10 cellular contexts compared by ENCODE assay signal in the genomic region with DNA sequence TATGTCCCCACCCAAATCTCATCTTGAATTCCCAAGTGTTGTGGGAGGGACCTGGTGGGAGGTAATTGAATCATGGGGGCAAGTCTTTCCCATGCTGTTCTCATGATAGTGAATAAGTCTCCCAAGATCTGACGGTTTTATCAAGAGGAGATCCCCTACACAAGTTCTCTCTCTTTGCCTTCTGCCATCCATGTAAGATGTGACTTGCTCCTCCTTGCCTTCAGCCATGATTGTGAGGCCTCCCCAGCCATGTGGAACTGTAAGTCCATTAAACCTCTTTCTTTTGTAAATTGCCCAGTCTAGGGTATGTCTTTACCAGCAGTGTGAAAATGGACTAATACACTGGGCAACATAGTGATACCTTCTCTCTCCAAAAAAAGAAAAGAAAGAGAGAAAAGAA. TPM values are rescaled to one million over a fixed set of nuclear protein-coding genes. Genes with fewer than 3 reads are reported as not detected.
DNase-seq lines count a peak whose midpoint lies in the region; ATAC-seq, FAIRE-seq and TF ChIP-seq lines count a peak whose summit lies in the region.
"Not testable (repeated sequence)": the region's sequence is repeated elsewhere in the genome, so short reads cannot be mapped to it uniquely, and the experiment has no call there.
"Had no signal": no experiment of that assay in that cellular context is flagged by ENCODE, and none has a peak within 500 bp of the region (broad histone marks: within the 10 kb centered on the region; RNA-seq: fewer than 3 reads in every experiment).

No MANE protein-coding gene starts in this region.

- H3K9me3 ChIP-seq in K562 (replicated peaks; ENCODE audit: control insufficient read depth, insufficient read depth, low read depth, low read length), result not testable (repeated sequence)

- not testable (repeated sequence) for H3K4me1 ChIP-seq in K562 (replicated peaks in 1 of 2; ENCODE audit: control insufficient read depth in 2 of 2, insufficient read depth in 2 of 2, low read length in 2 of 2)

- not testable (repeated sequence) for BruUV-seq in K562 (replicated peaks; lab: Mats Ljungman, UMichigan)

- not testable (repeated sequence) for H2AFZ ChIP-seq in K562 (ENCODE audit: low read depth, low read length)

- not testable (repeated sequence) for TF ChIP-seq EP300 in K562 (IDR thresholded peaks at IDR 0.05; ENCODE audit: low read length)

- peaks cover 76% of the 10 kb centered on the region for H3K36me3 ChIP-seq in K562 (ENCODE audit: control insufficient read depth, insufficient read depth, low read length)

- not testable (repeated sequence) for H3K4me3 Mint-ChIP-seq in activated CD8-positive, alpha-beta T cell treated with anti-CD3 and anti-CD28 coated beads, Interleukin-2, amount 10 ng/mL, durations not matched to agents 7 days and 5 days; activated T-cell treated with anti-CD3 and anti-CD28 coated beads, Interleukin-2, amount 50 U/mL, for 72 hours; stimulated activated memory B cell treated with anti-CD40 and anti-IgM and Interleukin-4, amounts not matched to agents 10 μg/mL and 1 μg/mL and 100 μg/mL, for 72 hours
- peak overlapping the region; percentile 53 for H3K4me3 Mint-ChIP-seq in endothelial cell (ENCODE audit: unreplicated experiment)

- TF ChIP-seq RAD21 in K562 (CRISPR knock-in tag; conservative IDR thresholded peaks at IDR 0.05 in 1 of 2, IDR thresholded peaks at IDR 0.05 in 1 of 2), result not testable (repeated sequence)

- in situ Hi-C loops in K562 (cut with MboI), result not testable (repeated sequence)

- H3K27ac Mint-ChIP-seq in activated CD8-positive, alpha-beta T cell treated with anti-CD3 and anti-CD28 coated beads, Interleukin-2, amount 10 ng/mL, durations not matched to agents 7 days and 5 days, result peak overlapping the region; percentile 46
- H3K27ac Mint-ChIP-seq in activated T-cell treated with anti-CD3 and anti-CD28 coated beads, Interleukin-2, amount 50 U/mL, for 72 hours, result peak overlapping the region; percentile 79
- H3K27ac Mint-ChIP-seq in endothelial cell (ENCODE audit: unreplicated experiment), result not testable (repeated sequence)
- H3K27ac Mint-ChIP-seq in stimulated activated memory B cell treated with anti-CD40 and anti-IgM and Interleukin-4, amounts not matched to agents 10 μg/mL and 1 μg/mL and 100 μg/mL, for 72 hours, result peak overlapping the region; percentile 75

- not testable (repeated sequence) for ATAC-seq in activated CD8-positive, alpha-beta T cell treated with anti-CD3 and anti-CD28 coated beads, Interleukin-2, amount 10 ng/mL, durations not matched to agents 7 days and 5 days; activated T-cell treated with anti-CD3 and anti-CD28 coated beads, Interleukin-2, amount 50 U/mL, for 72 hours (replicated peaks in 1 of 2); K562; stimulated activated memory B cell treated with anti-CD40 and anti-IgM and Interleukin-4, amounts not matched to agents 10 μg/mL and 1 μg/mL and 100 μg/mL, for 72 hours

- CTCF ChIA-PET in activated CD8-positive, alpha-beta T cell treated with anti-CD3 and anti-CD28 coated beads, Interleukin-2, amount 10 ng/mL, durations not matched to agents 7 days and 5 days (lab: Charles Lee); K562 (lab: Yijun Ruan, JAX; ENCODE audit: low intra/inter-chr PET ratio): not testable (repeated sequence)

- H3K9me1 ChIP-seq in K562 (ENCODE audit: control insufficient read depth, insufficient read depth, low read length), result not testable (repeated sequence)

- H3K9me3 Mint-ChIP-seq in activated CD8-positive, alpha-beta T cell treated with anti-CD3 and anti-CD28 coated beads, Interleukin-2, amount 10 ng/mL, durations not matched to agents 7 days and 5 days (ENCODE audit: insufficient read depth); activated T-cell treated with anti-CD3 and anti-CD28 coated beads, Interleukin-2, amount 50 U/mL, for 72 hours; endothelial cell (ENCODE audit: unreplicated experiment); stimulated activated memory B cell treated with anti-CD40 and anti-IgM and Interleukin-4, amounts not matched to agents 10 μg/mL and 1 μg/mL and 100 μg/mL, for 72 hours: not testable (repeated sequence)

- H3K36me3 Mint-ChIP-seq in activated CD8-positive, alpha-beta T cell treated with anti-CD3 and anti-CD28 coated beads, Interleukin-2, amount 10 ng/mL, durations not matched to agents 7 days and 5 days (ENCODE audit: low read depth), result peaks cover 52% of the 10 kb centered on the region
- H3K36me3 Mint-ChIP-seq in activated T-cell treated with anti-CD3 and anti-CD28 coated beads, Interleukin-2, amount 50 U/mL, for 72 hours (ENCODE audit: insufficient read depth in 2 of 2), result peaks cover 8 to 38% of the 10 kb centered on the region in 2 donors
- peaks cover 33% of the 10 kb centered on the region for H3K36me3 Mint-ChIP-seq in endothelial cell (ENCODE audit: low read depth, unreplicated experiment)
- H3K36me3 Mint-ChIP-seq in stimulated activated memory B cell treated with anti-CD40 and anti-IgM and Interleukin-4, amounts not matched to agents 10 μg/mL and 1 μg/mL and 100 μg/mL, for 72 hours, result peaks cover 61% of the 10 kb centered on the region

- not testable (repeated sequence) for H3K27me3 Mint-ChIP-seq in activated CD8-positive, alpha-beta T cell treated with anti-CD3 and anti-CD28 coated beads, Interleukin-2, amount 10 ng/mL, durations not matched to agents 7 days and 5 days (ENCODE audit: low read depth); activated T-cell treated with anti-CD3 and anti-CD28 coated beads, Interleukin-2, amount 50 U/mL, for 72 hours (ENCODE audit: low read depth); endothelial cell (ENCODE audit: unreplicated experiment); stimulated activated memory B cell treated with anti-CD40 and anti-IgM and Interleukin-4, amounts not matched to agents 10 μg/mL and 1 μg/mL and 100 μg/mL, for 72 hours

- intact Hi-C loops in K562 (cut with micrococcal nuclease), result not testable (repeated sequence)

- TF ChIP-seq CTCF in K562 (IDR thresholded peaks at IDR 0.05 in 2 of 3, conservative IDR thresholded peaks at IDR 0.05 in 1 of 3; ENCODE audit: insufficient read depth in 2 of 3, low read depth in 1 of 3, low read length in 3 of 3); endothelial cell (IDR thresholded peaks at IDR 0.05; ENCODE audit: unreplicated experiment): not testable (repeated sequence)

- peaks cover 55% of the 10 kb centered on the region for H3K79me2 ChIP-seq in K562 (ENCODE audit: control insufficient read depth, insufficient read depth, low read length)

- H4K20me1 ChIP-seq in K562 (replicated peaks; ENCODE audit: control insufficient read depth, insufficient read depth, low read length), result not testable (repeated sequence)

- FAIRE-seq in K562 (lab: Jason Lieb, UNC), result not testable (repeated sequence)

- H3K4me3 ChIP-seq in K562, result not testable (repeated sequence)

- not testable (repeated sequence) for H3K27ac ChIP-seq in K562 (ENCODE audit: extremely low read depth, low read depth, low read length)

- H3K4me1 Mint-ChIP-seq in activated CD8-positive, alpha-beta T cell treated with anti-CD3 and anti-CD28 coated beads, Interleukin-2, amount 10 ng/mL, durations not matched to agents 7 days and 5 days (ENCODE audit: low read depth); endothelial cell (ENCODE audit: unreplicated experiment): not testable (repeated sequence)
- H3K4me1 Mint-ChIP-seq in activated T-cell treated with anti-CD3 and anti-CD28 coated beads, Interleukin-2, amount 50 U/mL, for 72 hours (ENCODE audit: low read depth), result peaks cover 32% of the 10 kb centered on the region
- peaks cover 27% of the 10 kb centered on the region for H3K4me1 Mint-ChIP-seq in stimulated activated memory B cell treated with anti-CD40 and anti-IgM and Interleukin-4, amounts not matched to agents 10 μg/mL and 1 μg/mL and 100 μg/mL, for 72 hours

- H3K9ac ChIP-seq in K562 (ENCODE audit: insufficient read depth in 1 of 2, low read depth in 2 of 2, low read length in 2 of 2), result not testable (repeated sequence)

- not testable (repeated sequence) for H3K27me3 ChIP-seq in K562 (ENCODE audit: control insufficient read depth in 2 of 2, insufficient read depth in 2 of 2, low read length in 2 of 2)

- H3K4me2 ChIP-seq in K562 (ENCODE audit: insufficient read depth, low read length), result not testable (repeated sequence)

- not testable (repeated sequence) for DNase-seq in activated CD8-positive, alpha-beta T cell treated with anti-CD3 and anti-CD28 coated beads, Interleukin-2, amount 10 ng/mL, durations not matched to agents 7 days and 5 days; activated T-cell treated with anti-CD3 and anti-CD28 coated beads, Interleukin-2, amount 50 U/mL, for 72 hours; K562 (ENCODE audit: extremely low read depth in 1 of 4, low spot score in 3 of 4); endothelial cell (ENCODE audit: low spot score)

- 100% methylated on average over 1 of the region's 1 CpG for WGBS in K562 (ENCODE audit: insufficient coverage, low coverage, missing lambda C conversion rate)

- TF ChIP-seq POLR2A in K562 (conservative IDR thresholded peaks at IDR 0.05), result not testable (repeated sequence)

- POLR2A ChIA-PET in activated CD8-positive, alpha-beta T cell treated with anti-CD3 and anti-CD28 coated beads, Interleukin-2, amount 10 ng/mL, durations not matched to agents 7 days and 5 days (lab: Charles Lee), result interaction anchor here (1.0 kb wide), 1 partner anchor 10 kb away, joined by 3 read pairs; a partner anchor contains a TSS
- POLR2A ChIA-PET in K562 (lab: Yijun Ruan, JAX), result not testable (repeated sequence)

RNA-seq across cellular contexts. Expression of a gene that starts 10.4 kb away (rescaled TPM):
- total RNA-seq in activated CD8-positive, alpha-beta T cell treated with anti-CD3 and anti-CD28 coated beads, Interleukin-2, amount 10 ng/mL, durations not matched to agents 7 days and 5 days, result 10 to 100 TPM; 34.6 to 37.7 TPM
- 10 to 100 TPM; 70.6 to 93.5 TPM for total RNA-seq in activated T-cell treated with anti-CD3 and anti-CD28 coated beads, Interleukin-2, amount 50 U/mL, for 72 hours
- 9.5 and 14.4 TPM in 2 replicates for total RNA-seq in K562 (2011; cell fraction: chromatin; rRNA removed; ENCODE audit: low replicate concordance)
- 9.0 and 9.1 TPM in 2 replicates for total RNA-seq in K562 (2011; cell fraction: nucleolus; rRNA removed)
- 11.4 and 11.7 TPM in 2 replicates for total RNA-seq in K562 (2011; cell fraction: nucleoplasm; rRNA removed)
- total RNA-seq in K562 (2014; rRNA removed) (42.9 and 48.2 TPM in 2 replicates), K562 (2014; rRNA removed; fragmentation: Illumina TruSeq; extraction: Trizol) (50.9 and 59.9 TPM in 2 replicates), K562 (2015; rRNA removed; fragmentation: Illumina TruSeq; extraction: Trizol) (59.7 and 62.9 TPM in 2 replicates), K562 (2021) (53.2 and 61.2 TPM in 2 replicates), endothelial cell (ENCODE audit: unreplicated experiment) (42.1 TPM)
- polyA plus RNA-seq in K562 (2011; rRNA removed) (24.7 and 28.0 TPM in 2 replicates), K562 (2014; fragmentation: Illumina TruSeq; extraction: Trizol) (76.8 and 101 TPM in 2 replicates), K562 (2014; fragmentation: Nextera tagmentation; extraction: Ambion mirVana) (10 to 100 TPM; 84.3 to 89.4 TPM), K562 (2014; rRNA removed) (54.3 and 63.0 TPM in 2 replicates)
- polyA plus RNA-seq in K562 (2011; cell fraction: cytosol; rRNA removed), result 25.7 and 37.3 TPM in 2 replicates
- polyA plus RNA-seq in K562 (2011; cell fraction: nucleus; rRNA removed), result 8.1 and 9.5 TPM in 2 replicates
- polyA plus RNA-seq in K562 (2012), result 87.1 and 109 TPM in 2 replicates
- 40.4 and 40.5 TPM in 2 replicates for polyA minus RNA-seq in K562 (2011; rRNA and poly(A)+ RNA removed)
- polyA minus RNA-seq in K562 (2011; cell fraction: cytosol; rRNA and poly(A)+ RNA removed), result 9.5 and 17.4 TPM in 2 replicates
- 5.1 and 11.6 TPM in 2 replicates for polyA minus RNA-seq in K562 (2011; cell fraction: nucleus; rRNA and poly(A)+ RNA removed)

RNA-seq across cellular contexts. Expression of a gene that starts 10.6 kb away (rescaled TPM):
- 10 to 100 TPM; 24.9 to 27.0 TPM for total RNA-seq in activated CD8-positive, alpha-beta T cell treated with anti-CD3 and anti-CD28 coated beads, Interleukin-2, amount 10 ng/mL, durations not matched to agents 7 days and 5 days
- 10 to 100 TPM; 44.7 to 53.9 TPM for total RNA-seq in activated T-cell treated with anti-CD3 and anti-CD28 coated beads, Interleukin-2, amount 50 U/mL, for 72 hours
- 27.4 and 83.3 TPM in 2 replicates for total RNA-seq in K562 (2011; cell fraction: chromatin; rRNA removed; ENCODE audit: low replicate concordance)
- 10.5 and 17.0 TPM in 2 replicates for total RNA-seq in K562 (2011; cell fraction: nucleolus; rRNA removed)
- total RNA-seq in K562 (2011; cell fraction: nucleoplasm; rRNA removed), result 25.1 and 26.0 TPM in 2 replicates
- total RNA-seq in K562 (2014; rRNA removed) (13.9 and 15.0 TPM in 2 replicates), K562 (2014; rRNA removed; fragmentation: Illumina TruSeq; extraction: Trizol) (30.9 and 37.5 TPM in 2 replicates), K562 (2015; rRNA removed; fragmentation: Illumina TruSeq; extraction: Trizol) (24.2 and 27.9 TPM in 2 replicates), K562 (2021) (21.2 and 24.4 TPM in 2 replicates), endothelial cell (ENCODE audit: unreplicated experiment) (18.3 TPM)
- polyA plus RNA-seq in K562 (2011; rRNA removed) (27.9 and 28.7 TPM in 2 replicates), K562 (2014; fragmentation: Illumina TruSeq; extraction: Trizol) (21.3 and 22.6 TPM in 2 replicates), K562 (2014; fragmentation: Nextera tagmentation; extraction: Ambion mirVana) (10 to 100 TPM; 11.2 to 14.7 TPM), K562 (2014; rRNA removed) (10.0 and 11.4 TPM in 2 replicates)
- polyA plus RNA-seq in K562 (2011; cell fraction: cytosol; rRNA removed), result 7.8 and 11.2 TPM in 2 replicates
- 18.6 and 26.3 TPM in 2 replicates for polyA plus RNA-seq in K562 (2011; cell fraction: nucleus; rRNA removed)
- polyA plus RNA-seq in K562 (2012), result 15.9 and 16.4 TPM in 2 replicates
- 89.9 and 104 TPM in 2 replicates for polyA minus RNA-seq in K562 (2011; rRNA and poly(A)+ RNA removed)
- 22.8 and 31.9 TPM in 2 replicates for polyA minus RNA-seq in K562 (2011; cell fraction: cytosol; rRNA and poly(A)+ RNA removed)
- polyA minus RNA-seq in K562 (2011; cell fraction: nucleus; rRNA and poly(A)+ RNA removed), result 24.5 and 48.8 TPM in 2 replicates

RNA-seq across cellular contexts. Expression of a gene that starts 21.2 kb away (rescaled TPM):
- not detected for total RNA-seq in activated CD8-positive, alpha-beta T cell treated with anti-CD3 and anti-CD28 coated beads, Interleukin-2, amount 10 ng/mL, durations not matched to agents 7 days and 5 days
- total RNA-seq in activated T-cell treated with anti-CD3 and anti-CD28 coated beads, Interleukin-2, amount 50 U/mL, for 72 hours, result not detected
- not detected in 2 replicates for total RNA-seq in K562 (2011; cell fraction: chromatin; rRNA removed; ENCODE audit: low replicate concordance)
- not detected in 2 replicates for total RNA-seq in K562 (2011; cell fraction: nucleolus; rRNA removed)
- total RNA-seq in K562 (2011; cell fraction: nucleoplasm; rRNA removed), result not detected in 2 replicates
- total RNA-seq in K562 (2014; rRNA removed) (not detected in 2 replicates), K562 (2014; rRNA removed; fragmentation: Illumina TruSeq; extraction: Trizol) (not detected in 2 replicates), K562 (2015; rRNA removed; fragmentation: Illumina TruSeq; extraction: Trizol) (not detected in 2 replicates), K562 (2021) (not detected in 2 replicates), endothelial cell (ENCODE audit: unreplicated experiment) (not detected)
- polyA plus RNA-seq in K562 (2011; rRNA removed) (not detected in 2 replicates), K562 (2014; fragmentation: Illumina TruSeq; extraction: Trizol) (not detected in 2 replicates), K562 (2014; fragmentation: Nextera tagmentation; extraction: Ambion mirVana) (not detected), K562 (2014; rRNA removed) (not detected in 2 replicates)
- not detected in 2 replicates for polyA plus RNA-seq in K562 (2011; cell fraction: cytosol; rRNA removed)
- polyA plus RNA-seq in K562 (2011; cell fraction: nucleus; rRNA removed), result not detected in 2 replicates
- not detected in 2 replicates for polyA plus RNA-seq in K562 (2012)
- not detected in 2 replicates for polyA minus RNA-seq in K562 (2011; rRNA and poly(A)+ RNA removed)
- polyA minus RNA-seq in K562 (2011; cell fraction: cytosol; rRNA and poly(A)+ RNA removed), result not detected in 2 replicates
- polyA minus RNA-seq in K562 (2011; cell fraction: nucleus; rRNA and poly(A)+ RNA removed), result not detected in 2 replicates
- total RNA-seq: A673; Calu3; CD4-positive, alpha-beta memory T cell; CD4-positive, CD25-positive, alpha-beta regulatory T cell had no signal
- polyA plus RNA-seq: AG04450; CD4-positive, alpha-beta memory T cell had no signal
